ENCODE assay signal across 8 cellular contexts in genomic region chr6:11324453-11325023, GRCh38.
DNase-seq lines count a peak whose midpoint lies in the region; ATAC-seq, FAIRE-seq and TF ChIP-seq lines count a peak whose summit lies in the region.

No MANE protein-coding gene starts in this region.

- peak; percentile 17 for FAIRE-seq in GM12892 (lab: Jason Lieb, UNC)

- peak; percentile 27 for DNase-seq in GM12892 (ENCODE audit: insufficient read length)
- peak; percentile 79 for DNase-seq in NB4 (ENCODE audit: low read depth)
- DNase-seq in naive thymus-derived CD8-positive, alpha-beta T cell: no peak
- DNase-seq in NCI-H2107 treated with DMSO at 0.1 percent for 48 hours (lab: John Stamatoyannopoulos, UW; ENCODE audit: unreplicated experiment): no peak
- no peak for DNase-seq in NCI-H2029 (lab: John Stamatoyannopoulos, UW)
- no peak for DNase-seq in mucosa of descending colon
- no peak for DNase-seq in left cardiac atrium

- H3K36me3 Mint-ChIP-seq in naive thymus-derived CD8-positive, alpha-beta T cell: peaks cover 0 to 47% (median 14%) of the 10 kb centered on the region in 3 donors

- TF ChIP-seq POLR2A in GM12892 (IDR thresholded peaks at IDR 0.05; ENCODE audit: low read depth, low read length): no peak
- no peak for TF ChIP-seq POLR2A in NB4 (IDR thresholded peaks at IDR 0.05; ENCODE audit: extremely low read depth, insufficient read length)

- H3K27ac Mint-ChIP-seq in naive thymus-derived CD8-positive, alpha-beta T cell: peak overlapping the region in 6 of 10 donors; percentile 2 to 79 (median 43)

- H3K4me3 ChIP-seq in NB4 (ENCODE audit: low read depth, low read length) (peak overlapping the region; percentile 53), mucosa of descending colon (no peak overlapping the region)

- TF ChIP-seq CTCF in NB4 (IDR thresholded peaks at IDR 0.05; ENCODE audit: low read depth, low read length) (no peak), mucosa of descending colon (IDR thresholded peaks at IDR 0.05) (no peak)

- no peaks in the 10 kb centered on the region for H3K36me3 ChIP-seq in mucosa of descending colon (ENCODE audit: low read depth)

- ATAC-seq in GM21619 (IDR thresholded peaks at IDR 0.05; ENCODE audit: unreplicated experiment) (peak; percentile 81), mucosa of descending colon (no peak), left cardiac atrium (no peak)
- ATAC-seq in naive thymus-derived CD8-positive, alpha-beta T cell: no peak

- no peaks in the 10 kb centered on the region for H3K27me3 Mint-ChIP-seq in naive thymus-derived CD8-positive, alpha-beta T cell

- H3K4me1 Mint-ChIP-seq in naive thymus-derived CD8-positive, alpha-beta T cell: peaks cover 29 to 64% (median 36%) of the 10 kb centered on the region in 4 donors

- POLR2A ChIA-PET in naive thymus-derived CD8-positive, alpha-beta T cell (lab: Charles Lee): interaction anchor here (0.7 to 1.1 kb wide), 2 partner anchors 11 to 95 kb away, joined by 3 read pairs; no protein-coding TSS in a partner anchor

- no peaks in the 10 kb centered on the region for H3K9me3 ChIP-seq in mucosa of descending colon

- intact Hi-C loops in mucosa of descending colon (cut with DNase I, micrococcal nuclease): no loop called here
- intact Hi-C loops in left cardiac atrium (cut with DNase I): no loop called here

- H3K4me3 Mint-ChIP-seq in naive thymus-derived CD8-positive, alpha-beta T cell: peak overlapping the region in 1 of 10 donors; percentile 22

- H3K9me3 Mint-ChIP-seq in naive thymus-derived CD8-positive, alpha-beta T cell: no peaks in the 10 kb centered on the region

- no peaks in the 10 kb centered on the region for H3K4me1 ChIP-seq in mucosa of descending colon (ENCODE audit: low read depth)

Comparison
In these comparisons a context has a peak if more than half of its experiments do, and no peak if none do; other contexts are left out.
1. DNase-seq: peak in GM12892 (single experiment) and NB4 (single experiment); none in naive thymus-derived CD8-positive, alpha-beta T cell (0 of 10), NCI-H2107 treated with DMSO at 0.1 percent for 48 hours (single experiment), NCI-H2029 (single experiment), mucosa of descending colon (0 of 3) and left cardiac atrium (single experiment).